In genomic region chr2:130229161-130229510, GRCh38 we compare ENCODE assay signal across 11 cellular contexts. TPM values are rescaled to one million over a fixed set of nuclear protein-coding genes. Genes with fewer than 3 reads are reported as not detected.
A peak's percentile ranks its signal among the peaks of the same experiment; 100 is the strongest.
DNase-seq lines count a peak whose midpoint lies in the region; ATAC-seq and TF ChIP-seq lines count a peak whose summit lies in the region.
"Not testable (repeated sequence)": the region's sequence is repeated elsewhere in the genome, so short reads cannot be mapped to it uniquely, and the experiment has no call there.
"Had no signal": no experiment of that assay in that cellular context is flagged by ENCODE, and none has a peak within 500 bp of the region (broad histone marks: within the 10 kb centered on the region; RNA-seq: fewer than 3 reads in every experiment).

No MANE protein-coding gene starts in this region.

- not testable (repeated sequence) for H3K9me3 ChIP-seq in CD4-positive, alpha-beta T cell (ENCODE audit: control insufficient read depth, low read length)

- ATAC-seq in CD4-positive, alpha-beta T cell (ENCODE audit: poor library complexity): peak; percentile 39
- ATAC-seq in activated T-cell treated with anti-CD3 and anti-CD28 coated beads, Interleukin-2, amount 50 U/mL, for 72 hours (replicated peaks in 1 of 2): peak; percentile 77 to 82
- peak; percentile 96 for ATAC-seq in Right ventricle myocardium superior (ENCODE audit: poor library complexity)
- peak; percentile 20 to 90 for ATAC-seq in naive B cell (ENCODE audit: low read depth in 2 of 2)

- not testable (repeated sequence) for H3K27me3 ChIP-seq in CD4-positive, alpha-beta T cell (ENCODE audit: control insufficient read depth, insufficient read depth, low read length)

- not testable (repeated sequence) for H3K27ac ChIP-seq in CD4-positive, alpha-beta T cell (ENCODE audit: low read depth, low read length)

- H3K4me3 Mint-ChIP-seq in CD4-positive, alpha-beta T cell: not testable (repeated sequence)
- peak overlapping the region in 1 of 2 donors; percentile 56 for H3K4me3 Mint-ChIP-seq in activated T-cell treated with anti-CD3 and anti-CD28 coated beads, Interleukin-2, amount 50 U/mL, for 72 hours
- peak overlapping the region in 3 of 8 donors; percentile 47 to 82 (median 54) for H3K4me3 Mint-ChIP-seq in naive B cell

- peak in 5 of 10 experiments; percentile 3 to 24 (median 10) for DNase-seq in CD4-positive, alpha-beta T cell
- DNase-seq in HFF-Myc (ENCODE audit: extremely low read depth, low read depth): not testable (repeated sequence)
- DNase-seq in T1000 (lab: John Stamatoyannopoulos, UW) (peak; percentile 22), choroid plexus epithelial cell (ENCODE audit: low read depth) (peak; percentile 48), Right ventricle myocardium superior (peak; percentile 55), naive B cell (peak; percentile 35)
- DNase-seq in activated T-cell treated with anti-CD3 and anti-CD28 coated beads, Interleukin-2, amount 50 U/mL, for 72 hours: peak; percentile 52 to 55
- DNase-seq in stimulated activated CD8-positive, alpha-beta memory T cell treated with anti-CD3 and anti-CD28 coated beads, Interleukin-4, amount 100 ng/mL, for 48 hours: peak; percentile 42

- H3K4me3 ChIP-seq in HFF-Myc (replicated peaks; ENCODE audit: low read depth, low read length): peak overlapping the region; percentile 40
- peak overlapping the region; percentile 26 for H3K4me3 ChIP-seq in choroid plexus epithelial cell (ENCODE audit: low read depth, low read length)

- not testable (repeated sequence) for H3K27me3 Mint-ChIP-seq in CD4-positive, alpha-beta T cell
- peaks cover 14% of the 10 kb centered on the region for H3K27me3 Mint-ChIP-seq in activated T-cell treated with anti-CD3 and anti-CD28 coated beads, Interleukin-2, amount 50 U/mL, for 72 hours (ENCODE audit: low read depth)
- H3K27me3 Mint-ChIP-seq in naive B cell: peaks cover 4 to 21% (median 8%) of the 10 kb centered on the region in 3 donors

- CTCF ChIA-PET in CD4-positive, alpha-beta T cell (lab: Charles Lee): not testable (repeated sequence)

- not testable (repeated sequence) for H3K36me3 Mint-ChIP-seq in CD4-positive, alpha-beta T cell (ENCODE audit: low read depth); activated T-cell treated with anti-CD3 and anti-CD28 coated beads, Interleukin-2, amount 50 U/mL, for 72 hours (ENCODE audit: insufficient read depth in 2 of 2); naive B cell

- not testable (repeated sequence) for TF ChIP-seq CTCF in CD4-positive, alpha-beta T cell (IDR thresholded peaks at IDR 0.05); HFF-Myc (IDR thresholded peaks at IDR 0.05; ENCODE audit: low read depth, low read length, missing control alignments); choroid plexus epithelial cell (conservative IDR thresholded peaks at IDR 0.05; ENCODE audit: low read depth, low read length)

- intact Hi-C loops in CD4-positive, alpha-beta T cell (cut with DNase I, micrococcal nuclease); Right ventricle myocardium superior (cut with DNase I): not testable (repeated sequence)

- POLR2A ChIA-PET in CD4-positive, alpha-beta T cell (lab: Charles Lee): not testable (repeated sequence)

- not testable (repeated sequence) for H3K4me1 Mint-ChIP-seq in CD4-positive, alpha-beta T cell (ENCODE audit: low read depth); activated T-cell treated with anti-CD3 and anti-CD28 coated beads, Interleukin-2, amount 50 U/mL, for 72 hours (ENCODE audit: low read depth); naive B cell

- not testable (repeated sequence) for H3K27ac Mint-ChIP-seq in CD4-positive, alpha-beta T cell; activated T-cell treated with anti-CD3 and anti-CD28 coated beads, Interleukin-2, amount 50 U/mL, for 72 hours; naive B cell

- not testable (repeated sequence) for H3K9me3 Mint-ChIP-seq in CD4-positive, alpha-beta T cell; activated T-cell treated with anti-CD3 and anti-CD28 coated beads, Interleukin-2, amount 50 U/mL, for 72 hours; naive B cell

RNA-seq across cellular contexts. Expression of gene TUBA3E, which starts 30.9 kb away (rescaled TPM):
- total RNA-seq in CD4-positive, alpha-beta T cell: not detected
- not detected for total RNA-seq in activated T-cell treated with anti-CD3 and anti-CD28 coated beads, Interleukin-2, amount 50 U/mL, for 72 hours
- 69.5 TPM for total RNA-seq in Right ventricle myocardium superior
- not detected for polyA plus RNA-seq in naive B cell (ENCODE audit: low read depth in 6 of 6)
- total RNA-seq: A673, frontal cortex, pulmonary artery endothelial cell had no signal

RNA-seq across cellular contexts. Expression of gene MZT2B, which starts 47.1 kb away (rescaled TPM):
- 100 to 1,000 TPM; 229 to 254 TPM for total RNA-seq in CD4-positive, alpha-beta T cell
- 100 to 1,000 TPM; 324 to 329 TPM for total RNA-seq in activated T-cell treated with anti-CD3 and anti-CD28 coated beads, Interleukin-2, amount 50 U/mL, for 72 hours
- 554 TPM for total RNA-seq in Right ventricle myocardium superior
- polyA plus RNA-seq in naive B cell (ENCODE audit: low read depth in 6 of 6): 100 to 1,000 TPM; 118 to 165 (median 141) TPM

RNA-seq across cellular contexts. Expression of gene SMPD4, which starts 47.7 kb away (rescaled TPM):
- total RNA-seq in CD4-positive, alpha-beta T cell: 10 to 100 TPM; 81.2 to 89.9 TPM
- total RNA-seq in activated T-cell treated with anti-CD3 and anti-CD28 coated beads, Interleukin-2, amount 50 U/mL, for 72 hours: 10 to 100 TPM; 68.1 to 78.8 TPM
- 28.2 TPM for total RNA-seq in Right ventricle myocardium superior
- polyA plus RNA-seq in naive B cell (ENCODE audit: low read depth in 6 of 6): 10 to 100 TPM; 20.2 to 41.4 (median 27.7) TPM

Comparison
In these comparisons a context has a peak if more than half of its experiments do, and no peak if none do; other contexts are left out.
1. ATAC-seq: peak in every context shown above with its lines; median percentile 96 in Right ventricle myocardium superior; 80 in activated T-cell treated with anti-CD3 and anti-CD28 coated beads, Interleukin-2, amount 50 U/mL, for 72 hours; 55 in naive B cell; 39 in CD4-positive, alpha-beta T cell.
2. RNA of gene TUBA3E, which starts 30.9 kb away (total RNA-seq): 69.5 TPM in Right ventricle myocardium superior (single experiment); not detected in activated T-cell treated with anti-CD3 and anti-CD28 coated beads, Interleukin-2, amount 50 U/mL, for 72 hours and not detected in CD4-positive, alpha-beta T cell; every median in the first group is over 10 times any median in the second.